Comparison of ENCODE assay signal across 1 cellular context in genomic region chr13:27383104-27383921, GRCh38.
TF ChIP-seq lines count a peak whose summit lies in the region.

No MANE protein-coding gene starts in this region.

TF ChIP-seq in HepG2, 621 proteins besides CTCF, POLR2A, EP300 and RAD21 (continued from another document and continues in another):
- TF ChIP-seq ZNF264 (CRISPR knock-in tag; IDR thresholded peaks at IDR 0.05), result no peak
- no peak for TF ChIP-seq RCOR2 (CRISPR knock-in tag; IDR thresholded peaks at IDR 0.05)
- no peak for TF ChIP-seq CREB1 (IDR thresholded peaks at IDR 0.05)
- TF ChIP-seq CREB1 (CRISPR knock-in tag; IDR thresholded peaks at IDR 0.05), result no peak
- 0 out of 2 replicates have a peak, but pooled peaks have one; percentile 25 for TF ChIP-seq SIX1 (CRISPR knock-in tag; IDR thresholded peaks at IDR 0.05; ENCODE audit: borderline replicate concordance)
- TF ChIP-seq ZNF598 (CRISPR knock-in tag; IDR thresholded peaks at IDR 0.05; ENCODE audit: borderline replicate concordance), result no peak
- no peak for TF ChIP-seq ZSCAN29 (CRISPR knock-in tag; conservative IDR thresholded peaks at IDR 0.05)
- TF ChIP-seq ZNF605 (CRISPR knock-in tag; IDR thresholded peaks at IDR 0.05), result 0 out of 2 replicates have a peak, but pooled peaks have one; percentile 15
- no peak for TF ChIP-seq ZBTB1 (CRISPR knock-in tag; IDR thresholded peaks at IDR 0.05; ENCODE audit: borderline replicate concordance)
- TF ChIP-seq MYC (CRISPR knock-in tag; IDR thresholded peaks at IDR 0.05; ENCODE audit: borderline replicate concordance), result peak; percentile 50; the same call in 1 of the 2 replicates
- TF ChIP-seq ZNF33A (CRISPR knock-in tag; IDR thresholded peaks at IDR 0.05; ENCODE audit: borderline replicate concordance), result no peak
- no peak for TF ChIP-seq ZNF3 (CRISPR knock-in tag; IDR thresholded peaks at IDR 0.05)
- 0 out of 2 replicates have a peak, but pooled peaks have one; percentile 23 for TF ChIP-seq ZNF230 (CRISPR knock-in tag; IDR thresholded peaks at IDR 0.05)
- no peak for TF ChIP-seq YY1 (IDR thresholded peaks at IDR 0.05; ENCODE audit: insufficient read depth, insufficient replicate concordance, low read depth, low read length)
- no peak for TF ChIP-seq ZNF788 (CRISPR knock-in tag; IDR thresholded peaks at IDR 0.05; ENCODE audit: borderline replicate concordance)
- no peak for TF ChIP-seq E2F5 (CRISPR knock-in tag; conservative IDR thresholded peaks at IDR 0.05)
- peak; percentile 72 for TF ChIP-seq SALL1 (CRISPR knock-in tag; IDR thresholded peaks at IDR 0.05)
- TF ChIP-seq MXD1 (CRISPR knock-in tag; IDR thresholded peaks at IDR 0.05), result 0 out of 2 replicates have a peak, but pooled peaks have one; percentile 21
- TF ChIP-seq ATF3 (CRISPR knock-in tag; IDR thresholded peaks at IDR 0.05), result no peak
- no peak for TF ChIP-seq PHF5A (CRISPR knock-in tag; IDR thresholded peaks at IDR 0.05; ENCODE audit: low read depth, unreplicated experiment)
- no peak for TF ChIP-seq CENPBD1 (CRISPR knock-in tag; IDR thresholded peaks at IDR 0.05; ENCODE audit: borderline replicate concordance, low read depth)
- no peak for TF ChIP-seq ZNF34 (CRISPR knock-in tag; IDR thresholded peaks at IDR 0.05; ENCODE audit: borderline replicate concordance)
- peak; percentile 58; the same call in 1 of the 2 replicates for TF ChIP-seq ZNF350 (CRISPR knock-in tag; IDR thresholded peaks at IDR 0.05; ENCODE audit: borderline replicate concordance, low read depth)
- TF ChIP-seq TAF15 (IDR thresholded peaks at IDR 0.05; ENCODE audit: low read depth, low read length, poor library complexity, severe bottlenecking), result no peak
- peak; percentile 83 for TF ChIP-seq RXRB (CRISPR knock-in tag; IDR thresholded peaks at IDR 0.05; ENCODE audit: borderline replicate concordance)
- TF ChIP-seq PITX1 (CRISPR knock-in tag; IDR thresholded peaks at IDR 0.05), result peak; percentile 56; the same call in 1 of the 2 replicates
- no peak for TF ChIP-seq ZNF747 (CRISPR knock-in tag; IDR thresholded peaks at IDR 0.05; ENCODE audit: borderline replicate concordance)
- TF ChIP-seq ZGPAT (CRISPR knock-in tag; IDR thresholded peaks at IDR 0.05), result peak; percentile 54; the same call in 1 of the 2 replicates
- TF ChIP-seq TFDP2 (CRISPR knock-in tag; IDR thresholded peaks at IDR 0.05), result peak; percentile 55; the same call in 1 of the 2 replicates
- no peak for TF ChIP-seq ZNF766 (CRISPR knock-in tag; IDR thresholded peaks at IDR 0.05; ENCODE audit: borderline replicate concordance)
- peak; percentile 65 for TF ChIP-seq ZFX (CRISPR knock-in tag; IDR thresholded peaks at IDR 0.05; ENCODE audit: low read depth)
- 0 out of 2 replicates have a peak, but pooled peaks have one; percentile 49 for TF ChIP-seq ZNF724P (CRISPR knock-in tag; IDR thresholded peaks at IDR 0.05; ENCODE audit: borderline replicate concordance)
- 0 out of 2 replicates have a peak, but pooled peaks have one; percentile 35 for TF ChIP-seq ZNF619 (CRISPR knock-in tag; IDR thresholded peaks at IDR 0.05)
- TF ChIP-seq ZFP91 (CRISPR knock-in tag; IDR thresholded peaks at IDR 0.05; ENCODE audit: borderline replicate concordance), result peak; percentile 99
- TF ChIP-seq SOX5 (CRISPR knock-in tag; IDR thresholded peaks at IDR 0.05; ENCODE audit: borderline replicate concordance), result 0 out of 2 replicates have a peak, but pooled peaks have one; percentile 7
- TF ChIP-seq ETS1 (CRISPR knock-in tag; IDR thresholded peaks at IDR 0.05), result no peak
- TF ChIP-seq ZNF205 (CRISPR knock-in tag; IDR thresholded peaks at IDR 0.05), result no peak
- TF ChIP-seq IRF9 (CRISPR knock-in tag; IDR thresholded peaks at IDR 0.05; ENCODE audit: borderline replicate concordance), result no peak
- no peak; the same call in 1 of the 2 replicates for TF ChIP-seq ARID4A (CRISPR knock-in tag; IDR thresholded peaks at IDR 0.05; ENCODE audit: borderline replicate concordance)
- no peak for TF ChIP-seq CREM (IDR thresholded peaks at IDR 0.05)
- TF ChIP-seq CREM (CRISPR knock-in tag; IDR thresholded peaks at IDR 0.05), result no peak
- TF ChIP-seq TBL1XR1 (IDR thresholded peaks at IDR 0.05; ENCODE audit: borderline replicate concordance, low read length, partially characterized antibody), result no peak
- TF ChIP-seq ZNF362 (CRISPR knock-in tag; IDR thresholded peaks at IDR 0.05; ENCODE audit: borderline replicate concordance), result no peak
- peak; percentile 68; the same call in 1 of the 2 replicates for TF ChIP-seq GMEB1 (CRISPR knock-in tag; IDR thresholded peaks at IDR 0.05; ENCODE audit: borderline replicate concordance)
- TF ChIP-seq ZMAT5 (CRISPR knock-in tag; IDR thresholded peaks at IDR 0.05; ENCODE audit: borderline replicate concordance, low read depth), result no peak
- no peak for TF ChIP-seq ASH2L (IDR thresholded peaks at IDR 0.05; ENCODE audit: insufficient read length, low read depth, low read length)
- TF ChIP-seq SOX6 (IDR thresholded peaks at IDR 0.05), result no peak
- TF ChIP-seq SOX6 (CRISPR knock-in tag; IDR thresholded peaks at IDR 0.05), result peak; percentile 67
- peak; percentile 78 for TF ChIP-seq ZMYM3 (CRISPR knock-in tag; IDR thresholded peaks at IDR 0.05)
- TF ChIP-seq ZNF251 (CRISPR knock-in tag; IDR thresholded peaks at IDR 0.05), result no peak
- no peak for TF ChIP-seq BRCA1 (CRISPR knock-in tag; IDR thresholded peaks at IDR 0.05)
- TF ChIP-seq JDP2 (CRISPR knock-in tag; IDR thresholded peaks at IDR 0.05; ENCODE audit: borderline replicate concordance), result no peak
